Comparison of ENCODE assay signal across 31 cellular contexts in the genomic region with DNA sequence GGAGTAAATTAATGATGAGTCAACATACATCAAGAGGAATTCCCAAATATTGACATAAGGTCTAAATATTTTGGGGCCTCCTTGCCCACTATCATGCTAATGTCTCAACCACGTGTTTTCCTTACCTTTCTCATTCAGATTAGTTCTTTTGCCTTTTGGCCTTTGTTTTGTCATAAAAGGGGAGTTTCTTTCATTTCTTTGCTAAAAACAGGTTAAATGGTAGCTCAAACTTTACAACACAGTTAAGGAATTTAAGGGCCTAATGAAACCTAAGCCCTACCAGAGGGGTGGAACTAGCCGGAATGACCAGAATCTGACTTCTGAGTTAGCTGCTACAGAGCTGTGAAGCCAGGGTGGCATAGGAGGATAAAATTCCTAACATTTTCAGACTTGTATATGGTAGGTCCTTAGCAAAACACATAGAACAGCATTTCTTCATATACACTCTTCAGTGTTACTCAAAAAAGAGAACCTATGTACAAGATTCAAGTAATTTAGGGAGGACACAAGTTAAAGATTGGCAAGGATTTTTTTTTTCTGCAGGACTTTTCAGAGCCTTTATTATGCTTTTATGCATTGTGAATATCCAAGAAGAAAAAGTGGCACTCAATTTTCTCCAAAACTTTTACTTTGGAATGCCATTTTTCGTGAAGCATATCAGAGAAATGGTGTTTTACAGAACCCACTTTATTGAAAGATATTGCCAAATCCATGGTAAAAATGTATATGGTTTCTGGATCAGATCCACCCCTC.
DNase-seq lines count a peak whose midpoint lies in the region; TF ChIP-seq lines count a peak whose summit lies in the region.
"Had no signal": no experiment of that assay in that cellular context is flagged by ENCODE, and none has a peak within 500 bp of the region (broad histone marks: within the 10 kb centered on the region; RNA-seq: fewer than 3 reads in every experiment).

No MANE protein-coding gene starts in this region.

- H3K27me3 ChIP-seq in Caco-2 (replicated peaks; ENCODE audit: control insufficient read depth, insufficient read depth, low read length) (no peaks in the 10 kb centered on the region), HUES6 (ENCODE audit: control insufficient read depth, insufficient read depth, low read length) (no peaks in the 10 kb centered on the region), endodermal cell (ENCODE audit: control insufficient read depth, insufficient read depth, low read length, poor library complexity, severe bottlenecking) (no peaks in the 10 kb centered on the region), mesenchymal stem cell (ENCODE audit: control insufficient read depth in 1 of 2, insufficient read depth in 1 of 2, low read length in 2 of 2) (no peaks in the 10 kb centered on the region)
- H3K27me3 ChIP-seq: BLaER1, ovary, spleen had no signal

- H3K4ac ChIP-seq in mesenchymal stem cell (ENCODE audit: low read depth in 1 of 2, low read length in 2 of 2), result no peak overlapping the region

- no peak overlapping the region for H2AFZ ChIP-seq in mesenchymal stem cell (ENCODE audit: low read depth, low read length)

- H3K18ac ChIP-seq in mesenchymal stem cell (ENCODE audit: low read depth in 1 of 2, low read length in 2 of 2), result no peak overlapping the region

- H3K36me3 Mint-ChIP-seq in Caco-2 (ENCODE audit: insufficient read depth, unreplicated experiment) (no peaks in the 10 kb centered on the region), endodermal cell (ENCODE audit: low read depth) (no peaks in the 10 kb centered on the region), MCF 10A (ENCODE audit: insufficient read depth, unreplicated experiment) (no peaks in the 10 kb centered on the region)

- H3K14ac ChIP-seq in mesenchymal stem cell (ENCODE audit: low read length in 2 of 2), result no peak overlapping the region

- no peak overlapping the region for H3K4me2 ChIP-seq in mesenchymal stem cell (ENCODE audit: low read length, poor library complexity, severe bottlenecking)
- H3K4me2 ChIP-seq: BLaER1 had no signal

- peak overlapping the region; percentile 58 for H3K27ac Mint-ChIP-seq in Caco-2 (ENCODE audit: unreplicated experiment)
- peak overlapping the region; percentile 4 for H3K27ac Mint-ChIP-seq in endodermal cell
- no peak overlapping the region for H3K27ac Mint-ChIP-seq in MCF 10A (ENCODE audit: low read depth, unreplicated experiment)
- H3K27ac Mint-ChIP-seq: activated naive CD4-positive, alpha-beta T cell treated with anti-CD3 and anti-CD28 coated beads for 36 hours; activated T-cell treated with anti-CD3 and anti-CD28 coated beads, Interleukin-2, amount 50 U/mL, for 72 hours; HFFc6 had no signal

- peak overlapping the region; percentile 22 for H3K4me3 Mint-ChIP-seq in Caco-2 (ENCODE audit: unreplicated experiment)
- no peak overlapping the region for H3K4me3 Mint-ChIP-seq in endodermal cell
- no peak overlapping the region for H3K4me3 Mint-ChIP-seq in MCF 10A (ENCODE audit: unreplicated experiment)
- H3K4me3 Mint-ChIP-seq: activated naive CD4-positive, alpha-beta T cell treated with anti-CD3 and anti-CD28 coated beads for 36 hours; activated T-cell treated with anti-CD3 and anti-CD28 coated beads, Interleukin-2, amount 50 U/mL, for 72 hours; HFFc6; natural killer cell treated with Interleukin-12 subunit alpha and Interleukin-12 subunit beta and Interleukin-15 and Interleukin-18, amount 100 ng/mL, for 72 hours had no signal

- H2BK15ac ChIP-seq in mesenchymal stem cell (ENCODE audit: low read depth, poor library complexity, severe bottlenecking), result no peak overlapping the region

- peak in 1 of 2 experiments; percentile 16 for DNase-seq in Caco-2
- DNase-seq in endodermal cell, result no peak
- peak; percentile 2 for DNase-seq in mesenchymal stem cell
- no peak for DNase-seq in MCF 10A (ENCODE audit: unreplicated experiment)
- no peak for DNase-seq in ureter (ENCODE audit: low spot score)
- no peak for DNase-seq in AML-193 (lab: John Stamatoyannopoulos, UW)
- DNase-seq in foreskin fibroblast, result no peak
- DNase-seq: ACHN; activated CD4-positive, alpha-beta T cell treated with anti-CD3 and anti-CD28 coated beads, Interleukin-2, amount 50 U/mL, for 1 hour; activated naive CD4-positive, alpha-beta T cell treated with anti-CD3 and anti-CD28 coated beads for 36 hours; activated T-cell treated with anti-CD3 and anti-CD28 coated beads, Interleukin-2, amount 50 U/mL, for 72 hours; amygdala; Calu3; DMS79 treated with DMSO at 0.1 percent for 48 hours; effector CD4-positive, alpha-beta T cell; head of caudate nucleus; HFFc6; NCI-H1048; NCI-H1694 treated with DMSO at 0.1 percent for 48 hours; NCI-H2171; NCI-H510A treated with DMSO at 0.1 percent for 48 hours; NK-92 treated with Interleukin-12 subunit alpha and Interleukin-12 subunit beta, amount 100 ng/mL, for 24 hours; ovary; retina; SHP77 treated with DMSO at 0.1 percent for 48 hours; spleen; stimulated activated CD4-positive, alpha-beta T cell treated with anti-CD3 and anti-CD28 coated beads, Interleukin-2, amount 100 ng/mL, for 48 hours; T1000 had no signal

- no peak overlapping the region for H2AK5ac ChIP-seq in mesenchymal stem cell (ENCODE audit: low read length, severe bottlenecking)

- H2BK120ac ChIP-seq in mesenchymal stem cell (ENCODE audit: low read depth, low read length), result no peak overlapping the region

- H3K9ac ChIP-seq in HUES6 (ENCODE audit: low read length), result peak overlapping the region; percentile 5
- no peak overlapping the region for H3K9ac ChIP-seq in endodermal cell (ENCODE audit: extremely low read depth, low read length, poor library complexity, severe bottlenecking)
- H3K9ac ChIP-seq in mesenchymal stem cell (ENCODE audit: low read length), result no peak overlapping the region
- H3K9ac ChIP-seq: BLaER1 had no signal

- peak overlapping the region; percentile 83 for H3K27ac ChIP-seq in HUES6 (ENCODE audit: low read depth, low read length)
- H3K27ac ChIP-seq in endodermal cell (ENCODE audit: low read depth, low read length), result no peak overlapping the region
- no peak overlapping the region for H3K27ac ChIP-seq in mesenchymal stem cell (ENCODE audit: low read length, poor library complexity, severe bottlenecking)
- H3K27ac ChIP-seq: BLaER1, ovary, spleen had no signal

- H3K4me1 ChIP-seq in Caco-2 (peaks cover 23% of the 10 kb centered on the region), HUES6 (ENCODE audit: control insufficient read depth, insufficient read depth, low read length) (peaks cover 45% of the 10 kb centered on the region), endodermal cell (ENCODE audit: control insufficient read depth, insufficient read depth, low read length) (no peaks in the 10 kb centered on the region), mesenchymal stem cell (ENCODE audit: control insufficient read depth, insufficient read depth, low read depth, low read length) (no peaks in the 10 kb centered on the region)
- H3K4me1 ChIP-seq: spleen had no signal

- H3K4me3 ChIP-seq in Caco-2 (ENCODE audit: low read depth, low read length) (no peak overlapping the region), HUES6 (ENCODE audit: low read depth, low read length) (no peak overlapping the region), endodermal cell (ENCODE audit: low read length) (no peak overlapping the region), mesenchymal stem cell (ENCODE audit: insufficient read depth in 1 of 2, low read depth in 1 of 2, low read length in 2 of 2) (no peak overlapping the region), foreskin fibroblast (ENCODE audit: low read depth in 1 of 2, low read length in 2 of 2) (no peak overlapping the region)
- H3K4me3 ChIP-seq: BLaER1, ovary, spleen had no signal

- no peaks in the 10 kb centered on the region for H3K79me1 ChIP-seq in mesenchymal stem cell (replicated peaks; ENCODE audit: low read length, poor library complexity, severe bottlenecking)

- intact Hi-C loops in Caco-2 (cut with micrococcal nuclease; ENCODE audit: unreplicated experiment) (loop anchor here (2.0 kb wide), 1 partner anchor 60 kb away; no protein-coding TSS in a partner anchor), MCF 10A (cut with micrococcal nuclease) (no loop called here)

- H2BK12ac ChIP-seq in mesenchymal stem cell (ENCODE audit: low read length in 2 of 2), result no peak overlapping the region

- no peak overlapping the region for H2BK5ac ChIP-seq in mesenchymal stem cell (ENCODE audit: low read depth, low read length, poor library complexity, severe bottlenecking)

- H4K8ac ChIP-seq in mesenchymal stem cell (ENCODE audit: low read length), result no peak overlapping the region

- TF ChIP-seq CTCF in Caco-2 (IDR thresholded peaks at IDR 0.05; ENCODE audit: insufficient read depth in 1 of 2, low read depth in 1 of 2, low read length in 1 of 2, severe bottlenecking in 1 of 2, unreplicated experiment in 1 of 2) (no peak), endodermal cell (conservative IDR thresholded peaks at IDR 0.05) (no peak), MCF 10A (IDR thresholded peaks at IDR 0.05; ENCODE audit: unreplicated experiment) (no peak), foreskin fibroblast (IDR thresholded peaks at IDR 0.05; ENCODE audit: low read depth, low read length) (no peak)

- no peaks in the 10 kb centered on the region for H3K27me3 Mint-ChIP-seq in Caco-2 (ENCODE audit: insufficient read depth, unreplicated experiment)
- H3K27me3 Mint-ChIP-seq in endodermal cell (ENCODE audit: insufficient read depth), result no peaks in the 10 kb centered on the region
- H3K27me3 Mint-ChIP-seq in MCF 10A (ENCODE audit: insufficient read depth, unreplicated experiment), result no peaks in the 10 kb centered on the region
- H3K27me3 Mint-ChIP-seq: natural killer cell treated with Interleukin-12 subunit alpha and Interleukin-12 subunit beta and Interleukin-15 and Interleukin-18, amount 100 ng/mL, for 72 hours had no signal

- POLR2A ChIA-PET in Caco-2 (lab: Charles Lee), result no interaction called here
- POLR2A ChIA-PET in MCF 10A (lab: Yijun Ruan, JAX), result interaction anchor here (0.7 kb wide), 1 partner anchor 146 kb away, joined by 3 read pairs; no protein-coding TSS in a partner anchor

- H3K9me3 ChIP-seq in Caco-2 (no peaks in the 10 kb centered on the region), HUES6 (ENCODE audit: control insufficient read depth, insufficient read depth, low read depth, low read length) (no peaks in the 10 kb centered on the region), endodermal cell (ENCODE audit: control insufficient read depth, low read length) (no peaks in the 10 kb centered on the region), mesenchymal stem cell (ENCODE audit: control insufficient read depth, low read length) (no peaks in the 10 kb centered on the region)
- H3K9me3 ChIP-seq: BLaER1, ovary, spleen had no signal

- H3K9me3 Mint-ChIP-seq in Caco-2 (ENCODE audit: unreplicated experiment) (no peaks in the 10 kb centered on the region), endodermal cell (no peaks in the 10 kb centered on the region), MCF 10A (ENCODE audit: unreplicated experiment) (no peaks in the 10 kb centered on the region)
- H3K9me3 Mint-ChIP-seq: activated naive CD4-positive, alpha-beta T cell treated with anti-CD3 and anti-CD28 coated beads for 36 hours; activated T-cell treated with anti-CD3 and anti-CD28 coated beads, Interleukin-2, amount 50 U/mL, for 72 hours; HFFc6; natural killer cell treated with Interleukin-12 subunit alpha and Interleukin-12 subunit beta and Interleukin-15 and Interleukin-18, amount 100 ng/mL, for 72 hours had no signal

- H3K23ac ChIP-seq in mesenchymal stem cell (ENCODE audit: low read length in 2 of 2), result no peak overlapping the region

- CTCF ChIA-PET in Caco-2 (lab: Charles Lee) (no interaction called here), MCF 10A (lab: Yijun Ruan, JAX) (interaction anchor here (0.6 kb wide), 2 partner anchors 30 to 188 kb away, joined by 3 to 5 read pairs; no protein-coding TSS in a partner anchor)

- no peak overlapping the region for H4K91ac ChIP-seq in mesenchymal stem cell (ENCODE audit: low read length)

- peaks cover 7% of the 10 kb centered on the region for H3K4me1 Mint-ChIP-seq in Caco-2 (ENCODE audit: low read depth, unreplicated experiment)
- H3K4me1 Mint-ChIP-seq in endodermal cell, result peaks cover 11% of the 10 kb centered on the region
- H3K4me1 Mint-ChIP-seq in MCF 10A (ENCODE audit: insufficient read depth, unreplicated experiment), result peaks cover 6% of the 10 kb centered on the region

- 29 to 56% methylated on average over 1 to 3 of the region's 3 CpGs for WGBS in endodermal cell (ENCODE audit: insufficient coverage in 1 of 2, insufficient read length in 1 of 2), 2 experiments
- no CpG with 5 or more reads among the region's 3 CpGs for WGBS in mesenchymal stem cell

- H3K36me3 ChIP-seq in Caco-2 (ENCODE audit: control insufficient read depth, insufficient read depth, low read length) (no peaks in the 10 kb centered on the region), HUES6 (ENCODE audit: control insufficient read depth, insufficient read depth, low read length) (no peaks in the 10 kb centered on the region), endodermal cell (ENCODE audit: control insufficient read depth, insufficient read depth, low read length) (no peaks in the 10 kb centered on the region), mesenchymal stem cell (ENCODE audit: control insufficient read depth in 1 of 2, insufficient read depth in 2 of 2, low read depth in 1 of 2, low read length in 2 of 2) (no peaks in the 10 kb centered on the region)
- H3K36me3 ChIP-seq: BLaER1, ovary had no signal

- BruUV-seq in Caco-2 (replicated peaks; lab: Mats Ljungman, UMichigan) (no TSS peak), MCF 10A (replicated peaks; lab: Mats Ljungman, UMichigan) (no TSS peak)
